10 cellular contexts compared by ENCODE assay signal in the genomic region with DNA sequence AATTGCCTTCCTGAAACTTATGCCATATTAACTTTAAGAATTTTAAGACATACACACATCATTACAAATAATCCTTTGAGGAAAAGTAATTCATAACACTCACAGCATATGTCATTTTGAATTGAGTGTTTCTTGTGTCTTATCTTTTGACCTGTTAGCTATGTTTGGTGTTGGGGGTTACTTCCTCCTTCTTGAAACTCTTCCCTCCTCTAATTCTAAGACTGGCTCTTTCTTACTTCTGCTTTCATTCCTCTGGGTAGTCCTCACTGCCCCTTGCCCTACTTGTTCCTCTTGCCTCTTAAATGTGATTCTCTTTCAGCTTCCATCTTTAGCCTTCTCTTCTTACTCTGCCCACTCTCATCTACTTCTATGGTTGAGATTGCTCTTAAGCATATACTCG. TPM values are rescaled to one million over a fixed set of nuclear protein-coding genes. Genes with fewer than 3 reads are reported as not detected.
A peak's percentile ranks its signal among the peaks of the same experiment; 100 is the strongest.
DNase-seq lines count a peak whose midpoint lies in the region; ATAC-seq and TF ChIP-seq lines count a peak whose summit lies in the region.
"Had no signal": no experiment of that assay in that cellular context is flagged by ENCODE, and none has a peak within 500 bp of the region (broad histone marks: within the 10 kb centered on the region; RNA-seq: fewer than 3 reads in every experiment).

No MANE protein-coding gene starts in this region.

- intact Hi-C loops in CD14-positive monocyte (cut with micrococcal nuclease), result no loop called here

- H3K4me3 ChIP-seq in MG63, result no peak overlapping the region
- H3K4me3 ChIP-seq: HAP-1 had no signal

- H3K27me3 ChIP-seq in MG63, result no peaks in the 10 kb centered on the region

- H3K27ac Mint-ChIP-seq in CD14-positive monocyte, result peak overlapping the region; percentile 68 to 77 (median 72)
- H3K27ac Mint-ChIP-seq in mesothelial cell of epicardium, result no peak overlapping the region

- H3K9me3 Mint-ChIP-seq in CD14-positive monocyte (peaks cover 0 to 15% (median 5%) of the 10 kb centered on the region in 7 donors), mesothelial cell of epicardium (peaks cover 27% of the 10 kb centered on the region)

- peak overlapping the region in 1 of 2 donors; percentile 43 for H3K4me3 Mint-ChIP-seq in CD14-positive monocyte
- no peak overlapping the region for H3K4me3 Mint-ChIP-seq in mesothelial cell of epicardium

- H3K27me3 Mint-ChIP-seq in CD14-positive monocyte (ENCODE audit: low read depth in 3 of 3) (peaks cover 0 to 6% (median 3%) of the 10 kb centered on the region in 3 donors), mesothelial cell of epicardium (ENCODE audit: low read depth) (no peaks in the 10 kb centered on the region)

- peaks cover 1% of the 10 kb centered on the region; the same call in 1 of the 2 replicates for H3K9me3 ChIP-seq in MG63
- H3K9me3 ChIP-seq: HAP-1 had no signal

- peaks cover 32% of the 10 kb centered on the region for H3K4me1 Mint-ChIP-seq in CD14-positive monocyte
- peaks cover 3% of the 10 kb centered on the region for H3K4me1 Mint-ChIP-seq in mesothelial cell of epicardium

- DNase-seq in CD14-positive monocyte (ENCODE audit: low spot score) (peak; percentile 52), NOMO-1 treated with dmso at 0.1 percent for 144 hours (lab: John Stamatoyannopoulos, UW; ENCODE audit: unreplicated experiment) (peak; percentile 93), mesothelial cell of epicardium (ENCODE audit: low spot score in 2 of 2, unreplicated experiment in 2 of 2) (no peak), MG63 (no peak), DMS79 treated with DMSO at 0.1 percent for 48 hours (lab: John Stamatoyannopoulos, UW) (no peak)
- DNase-seq in stimulated activated CD4-positive, alpha-beta T cell treated with anti-CD3 and anti-CD28 coated beads, Interleukin-4, amount 100 ng/mL, for 4 hours, result no peak
- DNase-seq: left cardiac atrium had no signal

- TF ChIP-seq CTCF in CD14-positive monocyte (IDR thresholded peaks at IDR 0.05) (no peak), mesothelial cell of epicardium (IDR thresholded peaks at IDR 0.05; ENCODE audit: unreplicated experiment) (no peak)

- ATAC-seq in GM19351 (IDR thresholded peaks at IDR 0.05; ENCODE audit: unreplicated experiment) (peak; percentile 100), HG03025 (IDR thresholded peaks at IDR 0.05; ENCODE audit: low FRiP score, unreplicated experiment) (peak; percentile 95)

- H3K36me3 ChIP-seq in MG63, result no peaks in the 10 kb centered on the region
- H3K36me3 ChIP-seq: HAP-1 had no signal

- H3K36me3 Mint-ChIP-seq in CD14-positive monocyte (peaks cover 0 to 2% of the 10 kb centered on the region in 2 donors), mesothelial cell of epicardium (peaks cover 4% of the 10 kb centered on the region)

RNA-seq across cellular contexts. Expression of a gene that starts 28.3 kb away (rescaled TPM):
- 10 to 100 TPM in 1 of 2 donors, 1 to 10 TPM in 1; 9.7 to 16.6 TPM for polyA plus RNA-seq in CD14-positive monocyte
- 33.6 to 37.6 TPM (median 34.9 TPM) in 3 replicates for total RNA-seq in mesothelial cell of epicardium
- 17.4 and 17.8 TPM in 2 replicates for total RNA-seq in MG63 (2014; rRNA removed; shearing (Covaris generic); ENCODE audit: low replicate concordance)

Comparison
In these comparisons a context has a peak if more than half of its experiments do, and no peak if none do; other contexts are left out.
1. DNase-seq: peak in CD14-positive monocyte (single experiment) and NOMO-1 treated with dmso at 0.1 percent for 144 hours (single experiment); none in mesothelial cell of epicardium (0 of 2), stimulated activated CD4-positive, alpha-beta T cell treated with anti-CD3 and anti-CD28 coated beads, Interleukin-4, amount 100 ng/mL, for 4 hours (0 of 2), MG63 (single experiment) and DMS79 treated with DMSO at 0.1 percent for 48 hours (single experiment).